11 cellular contexts compared by ENCODE assay signal in genomic region chr10:125093199-125093841, GRCh38.
DNase-seq lines count a peak whose midpoint lies in the region; ATAC-seq and TF ChIP-seq lines count a peak whose summit lies in the region.
"Had no signal": no experiment of that assay in that cellular context is flagged by ENCODE, and none has a peak within 500 bp of the region (broad histone marks: within the 10 kb centered on the region; RNA-seq: fewer than 3 reads in every experiment).

No MANE protein-coding gene starts in this region.

- H3K4me3 ChIP-seq in breast epithelium (peak overlapping the region in 1 of 3 donors; percentile 34), hepatocyte (no peak overlapping the region)

- peak; percentile 10 for DNase-seq in Daoy (ENCODE audit: low read depth)
- no peak for DNase-seq in breast epithelium (ENCODE audit: low spot score in 2 of 2)
- peak; percentile 42 for DNase-seq in hepatocyte (ENCODE audit: low spot score)
- DNase-seq in retina: peak; percentile 80
- DNase-seq in NCI-H524 (lab: John Stamatoyannopoulos, UW): no peak
- no peak for DNase-seq in NCI-H524 treated with DMSO at 0.1 percent for 48 hours (lab: John Stamatoyannopoulos, UW)
- DNase-seq: activated naive CD8-positive, alpha-beta T cell treated with anti-CD3 and anti-CD28 coated beads for 36 hours; stimulated activated CD4-positive, alpha-beta T cell treated with anti-CD3 and anti-CD28 coated beads, Interleukin-15, amount 100 ng/mL, for 24 hours had no signal

- H3K36me3 ChIP-seq in breast epithelium: no peaks in the 10 kb centered on the region
- H3K36me3 ChIP-seq in hepatocyte (replicated peaks; ENCODE audit: insufficient read depth, low read depth): no peaks in the 10 kb centered on the region

- no peak for TF ChIP-seq POLR2A in breast epithelium (IDR thresholded peaks at IDR 0.05)

- H3K4me1 ChIP-seq in breast epithelium: no peaks in the 10 kb centered on the region
- H3K4me1 ChIP-seq in hepatocyte (ENCODE audit: insufficient read depth): peaks cover 19% of the 10 kb centered on the region
- H3K4me1 ChIP-seq: Caco-2 had no signal

- H3K4me2 ChIP-seq in hepatocyte: peak overlapping the region; percentile 53

- peaks cover 88% of the 10 kb centered on the region for H4K20me1 ChIP-seq in hepatocyte (ENCODE audit: insufficient read depth, poor library complexity, severe bottlenecking)

- 67% methylated on average over 15 of the region's 15 CpGs for WGBS in hepatocyte (ENCODE audit: low lambda C conversion rate, missing lambda C conversion rate)

- peaks cover 100% of the 10 kb centered on the region for H3K79me2 ChIP-seq in hepatocyte

- H3K9me3 ChIP-seq in breast epithelium (no peaks in the 10 kb centered on the region), hepatocyte (ENCODE audit: low read depth) (no peaks in the 10 kb centered on the region)
- H3K9me3 ChIP-seq: Caco-2 had no signal

- H2AFZ ChIP-seq in hepatocyte: no peak overlapping the region

- no peaks in the 10 kb centered on the region for H3K9me2 ChIP-seq in hepatocyte (replicated peaks; ENCODE audit: insufficient read depth)

- intact Hi-C loops in breast epithelium (cut with DNase I; ENCODE audit: low total_unique reads): loop anchor here (2.0 kb wide), 1 partner anchor 21 kb away; no protein-coding TSS in a partner anchor

- TF ChIP-seq CTCF in breast epithelium (IDR thresholded peaks at IDR 0.05): no peak
- no peak for TF ChIP-seq CTCF in hepatocyte (IDR thresholded peaks at IDR 0.05; ENCODE audit: poor library complexity)

- H3K27me3 ChIP-seq in breast epithelium: no peaks in the 10 kb centered on the region
- no peaks in the 10 kb centered on the region for H3K27me3 ChIP-seq in hepatocyte

- H3K27ac ChIP-seq in breast epithelium: peak overlapping the region; percentile 7 to 45
- peak overlapping the region; percentile 61 for H3K27ac ChIP-seq in hepatocyte

- ATAC-seq in HG02798 (IDR thresholded peaks at IDR 0.05; ENCODE audit: poor library complexity, unreplicated experiment) (no peak), HG03521 (IDR thresholded peaks at IDR 0.05; ENCODE audit: unreplicated experiment) (no peak)

Comparison
In these comparisons a context has a peak if more than half of its experiments do, and no peak if none do; other contexts are left out.
1. DNase-seq: peak in Daoy (single experiment), hepatocyte (single experiment) and retina (single experiment); none in breast epithelium (0 of 2), NCI-H524 (0 of 2) and NCI-H524 treated with DMSO at 0.1 percent for 48 hours (single experiment).